In genomic region chr4:150318527-150318926, GRCh38 we compare ENCODE assay signal across 1 cellular context.
TF ChIP-seq lines count a peak whose summit lies in the region.

No MANE protein-coding gene starts in this region.

TF ChIP-seq in K562, 482 proteins besides CTCF, POLR2A, EP300 and RAD21 (continued from another document and continues in another):
- TF ChIP-seq AFF1 (IDR thresholded peaks at IDR 0.05; ENCODE audit: low read depth in 1 of 2, partially characterized antibody in 2 of 2) (peak in 1 of 2 experiments; percentile 35), MLLT1 (IDR thresholded peaks at IDR 0.05) (no peak), ZNF197 (CRISPR knock-in tag; IDR thresholded peaks at IDR 0.05; ENCODE audit: low read depth) (0 out of 2 replicates have a peak, but pooled peaks have one; percentile 53), AFF4 (CRISPR knock-in tag; IDR thresholded peaks at IDR 0.05) (no peak), ELK3 (CRISPR knock-in tag; IDR thresholded peaks at IDR 0.05) (no peak), MEIS2 (IDR thresholded peaks at IDR 0.05; ENCODE audit: partially characterized antibody) (peak; percentile 32), C11orf30 (IDR thresholded peaks at IDR 0.05; ENCODE audit: low read depth) (peak; percentile 86; the same call in 1 of the 2 replicates), CBX8 (IDR thresholded peaks at IDR 0.05; ENCODE audit: borderline replicate concordance, extremely low read depth, low read depth, low read length, poor library complexity, severe bottlenecking) (no peak), CHD2 (IDR thresholded peaks at IDR 0.05; ENCODE audit: low read depth, low read length) (no peak), RBM14 (IDR thresholded peaks at IDR 0.05; ENCODE audit: borderline replicate concordance, insufficient read depth, low read depth, low read length) (no peak), NFE2 (IDR thresholded peaks at IDR 0.05; ENCODE audit: low read depth) (peak; percentile 95), KLF13 (tag; IDR thresholded peaks at IDR 0.05; ENCODE audit: borderline replicate concordance, low read depth) (no peak), MAFK (IDR thresholded peaks at IDR 0.05; ENCODE audit: low read length) (peak; percentile 81), HIVEP1 (CRISPR knock-in tag; IDR thresholded peaks at IDR 0.05) (no peak), IRF2 (CRISPR knock-in tag; IDR thresholded peaks at IDR 0.05) (no peak), FOXJ2 (tag; IDR thresholded peaks at IDR 0.05) (peak; percentile 64; the same call in 1 of the 2 replicates), NFIX (CRISPR knock-in tag; IDR thresholded peaks at IDR 0.05; ENCODE audit: low read depth) (no peak), DLX4 (CRISPR knock-in tag; IDR thresholded peaks at IDR 0.05) (no peak), GABPB2 (CRISPR knock-in tag; conservative IDR thresholded peaks at IDR 0.05) (no peak), ZNF318 (IDR thresholded peaks at IDR 0.05; ENCODE audit: borderline replicate concordance in 1 of 2, low read depth in 1 of 2) (peak in 1 of 2 experiments; percentile 37; a peak in 1 of 4 replicates), IRF1 (CRISPR knock-in tag; IDR thresholded peaks at IDR 0.05; ENCODE audit: borderline replicate concordance) (no peak), NONO (IDR thresholded peaks at IDR 0.05; ENCODE audit: low read depth in 2 of 2, low read length in 1 of 2) (no peak), MECOM (CRISPR knock-in tag; IDR thresholded peaks at IDR 0.05) (0 out of 2 replicates have a peak, but pooled peaks have one; percentile 23), ZEB2 (IDR thresholded peaks at IDR 0.05) (0 out of 2 replicates have a peak, but pooled peaks have one; percentile 57), ZNF518B (CRISPR knock-in tag; IDR thresholded peaks at IDR 0.05) (no peak), CBX3 (IDR thresholded peaks at IDR 0.05; ENCODE audit: borderline replicate concordance in 1 of 2, low read length in 2 of 2) (no peak), ARID2 (IDR thresholded peaks at IDR 0.05) (no peak), SMARCC2 (IDR thresholded peaks at IDR 0.05; ENCODE audit: low read depth) (no peak), CCNT2 (IDR thresholded peaks at IDR 0.05; ENCODE audit: borderline replicate concordance, extremely low read depth, insufficient read length, low read depth, low read length) (no peak), ZNF644 (tag; IDR thresholded peaks at IDR 0.05; ENCODE audit: low read depth) (no peak), BRD9 (IDR thresholded peaks at IDR 0.05; ENCODE audit: low read depth, partially characterized antibody) (peak; percentile 30), MAFF (IDR thresholded peaks at IDR 0.05; ENCODE audit: low read length) (peak; percentile 72), ZNF431 (CRISPR knock-in tag; IDR thresholded peaks at IDR 0.05) (no peak)
